In genomic region chr9:110256392-110257096, GRCh38 we compare ENCODE assay signal across 7 cellular contexts. TPM values are rescaled to one million over a fixed set of nuclear protein-coding genes. Genes with fewer than 3 reads are reported as not detected.
DNase-seq lines count a peak whose midpoint lies in the region; ATAC-seq, FAIRE-seq and TF ChIP-seq lines count a peak whose summit lies in the region.

Gene TXN (minus strand): TSS chr9:110256507. CDS start chr9:110256435, 72 bp downstream.

- H3K27ac Mint-ChIP-seq in astrocyte (ENCODE audit: unreplicated experiment): peak within 1 kb of the TSS; percentile 91

- H4K20me1 ChIP-seq in astrocyte (ENCODE audit: insufficient read depth, low read length): peaks cover 38% of the 10 kb centered on the region

- H3K9ac ChIP-seq in astrocyte (ENCODE audit: low read length): peak within 1 kb of the TSS; percentile 88

- H3K4me2 ChIP-seq in astrocyte (ENCODE audit: low read length): peak within 1 kb of the TSS; percentile 96

- no peaks in the 10 kb centered on the region for H3K36me3 Mint-ChIP-seq in astrocyte (ENCODE audit: low read depth, unreplicated experiment)

- H3K27me3 ChIP-seq in astrocyte (ENCODE audit: insufficient read depth, low read length): no peaks in the 10 kb centered on the region

- no peaks in the 10 kb centered on the region for H3K27me3 Mint-ChIP-seq in astrocyte (ENCODE audit: low read depth, unreplicated experiment)

- no peaks in the 10 kb centered on the region for H3K9me3 ChIP-seq in astrocyte (ENCODE audit: insufficient read depth, low read depth, low read length)

- FAIRE-seq in GM18507 (lab: Jason Lieb, UNC): peak; percentile 89
- FAIRE-seq in astrocyte (lab: Jason Lieb, UNC): no peak

- H2AFZ ChIP-seq in astrocyte (ENCODE audit: low read depth, low read length): peak within 1 kb of the TSS; percentile 82

- H3K79me2 ChIP-seq in astrocyte (ENCODE audit: insufficient read depth, low read length): peaks cover 47% of the 10 kb centered on the region

- peaks cover 28% of the 10 kb centered on the region for H3K4me1 ChIP-seq in astrocyte (ENCODE audit: insufficient read depth, low read length)

- peaks cover 17% of the 10 kb centered on the region for H3K4me1 Mint-ChIP-seq in astrocyte (ENCODE audit: low read depth, unreplicated experiment)

- peak within 1 kb of the TSS; percentile 93 for H3K4me3 Mint-ChIP-seq in astrocyte (ENCODE audit: unreplicated experiment)

- DNase-seq in GM18507 (ENCODE audit: extremely low spot score, insufficient read length, low read depth): peak; percentile 75
- DNase-seq in NCI-H1930 (lab: John Stamatoyannopoulos, UW): peak; percentile 53 to 77
- peak; percentile 70 for DNase-seq in T-helper 22 cell (ENCODE audit: low read depth)
- peak; percentile 79 for DNase-seq in astrocyte (ENCODE audit: low read depth)
- DNase-seq in hepatic stellate cell (ENCODE audit: low spot score): peak; percentile 88
- peak; percentile 92 for DNase-seq in retina

- no peaks in the 10 kb centered on the region for H3K36me3 ChIP-seq in astrocyte (ENCODE audit: insufficient read depth, low read length)

- H3K27ac ChIP-seq in astrocyte (ENCODE audit: low read depth, low read length): peak within 1 kb of the TSS; percentile 86

- TF ChIP-seq CTCF in astrocyte (IDR thresholded peaks at IDR 0.05; ENCODE audit: insufficient read depth, low read depth, low read length): no peak

- H3K9me3 Mint-ChIP-seq in astrocyte (ENCODE audit: unreplicated experiment): no peaks in the 10 kb centered on the region

- ATAC-seq in HG02943 (IDR thresholded peaks at IDR 0.05; ENCODE audit: low read depth, unreplicated experiment): peak; percentile 64

- H3K4me3 ChIP-seq in astrocyte (ENCODE audit: insufficient read depth, low read depth, low read length): peak within 1 kb of the TSS; percentile 75

RNA-seq across cellular contexts. Expression of gene TXN, which starts in this region (rescaled TPM):
- total RNA-seq in astrocyte: 259 and 302 TPM in 2 replicates

Comparison
In these comparisons a context has a peak if more than half of its experiments do, and no peak if none do; other contexts are left out.
1. Peak in every context shown above with its lines: DNase-seq, ATAC-seq, H3K4me3 ChIP-seq and H3K27ac ChIP-seq.